Comparison of ENCODE assay signal across 15 cellular contexts in the genomic region with DNA sequence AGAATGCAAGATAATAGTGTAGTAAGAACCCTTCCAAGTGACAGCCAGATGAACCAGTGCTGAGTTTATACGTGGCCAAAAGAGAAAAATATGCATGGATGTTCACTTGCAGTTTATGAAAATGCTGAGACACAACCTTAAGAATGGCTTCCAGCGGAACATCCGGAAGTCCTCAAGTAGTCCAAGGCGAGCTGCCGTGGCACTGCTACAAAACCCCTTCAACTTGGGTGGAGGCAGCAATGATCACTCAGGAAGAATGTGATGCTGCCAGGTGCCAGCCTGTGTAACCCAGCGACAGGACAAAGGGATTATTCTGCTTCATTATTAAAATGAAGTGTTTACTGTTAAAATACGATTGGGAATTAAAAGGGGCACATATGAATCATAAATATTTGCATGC.
DNase-seq lines count a peak whose midpoint lies in the region; ATAC-seq and TF ChIP-seq lines count a peak whose summit lies in the region.
"Had no signal": no experiment of that assay in that cellular context is flagged by ENCODE, and none has a peak within 500 bp of the region (broad histone marks: within the 10 kb centered on the region; RNA-seq: fewer than 3 reads in every experiment).

No MANE protein-coding gene starts in this region.

- H3K27me3 Mint-ChIP-seq in T-helper 2 cell treated with Interferon-gamma antibody and Interleukin-4, amounts not matched to agents 5 μg/mL and 100 μg/mL, for 36 hours (ENCODE audit: low read depth), result no peaks in the 10 kb centered on the region

- no peak overlapping the region for H2AFZ ChIP-seq in mammary epithelial cell (ENCODE audit: low read depth, low read length)

- TF ChIP-seq POLR2A in breast epithelium (IDR thresholded peaks at IDR 0.05), result no peak

- no peak overlapping the region for H3K4me2 ChIP-seq in mammary epithelial cell (ENCODE audit: insufficient read depth, low read depth, low read length)

- no peak overlapping the region for H3K27ac Mint-ChIP-seq in T-helper 2 cell treated with Interferon-gamma antibody and Interleukin-4, amounts not matched to agents 5 μg/mL and 100 μg/mL, for 36 hours

- H3K4me1 ChIP-seq in mammary epithelial cell (ENCODE audit: insufficient read depth, low read length) (peaks cover 46% of the 10 kb centered on the region), breast epithelium (peaks cover 0 to 14% of the 10 kb centered on the region in 2 donors), RWPE2 (ENCODE audit: insufficient read depth, poor library complexity, severe bottlenecking) (peaks cover 42% of the 10 kb centered on the region), lung (ENCODE audit: control insufficient read depth in 2 of 2, insufficient read depth in 2 of 2, low read length in 2 of 2) (peaks cover 0 to 9% of the 10 kb centered on the region in 2 donors)

- H3K27me3 ChIP-seq in mammary epithelial cell (ENCODE audit: insufficient read depth, low read length) (no peaks in the 10 kb centered on the region), breast epithelium (no peaks in the 10 kb centered on the region), RWPE2 (ENCODE audit: insufficient read depth, poor library complexity, severe bottlenecking) (no peaks in the 10 kb centered on the region), lung (ENCODE audit: control insufficient read depth, insufficient read depth) (no peaks in the 10 kb centered on the region)

- H3K4me1 Mint-ChIP-seq in T-helper 2 cell treated with Interferon-gamma antibody and Interleukin-4, amounts not matched to agents 5 μg/mL and 100 μg/mL, for 36 hours (ENCODE audit: low read depth), result peaks cover 57% of the 10 kb centered on the region

- peaks cover 64% of the 10 kb centered on the region for H3K36me3 Mint-ChIP-seq in T-helper 2 cell treated with Interferon-gamma antibody and Interleukin-4, amounts not matched to agents 5 μg/mL and 100 μg/mL, for 36 hours (ENCODE audit: low read depth)

- DNase-seq in mammary epithelial cell (no peak), breast epithelium (ENCODE audit: low spot score in 2 of 2) (no peak), RWPE2 (ENCODE audit: low spot score) (no peak), lung (ENCODE audit: low spot score) (peak; percentile 61), NCI-H524 treated with DMSO at 0.1 percent for 48 hours (lab: John Stamatoyannopoulos, UW) (no peak)
- DNase-seq in T-helper 2 cell treated with Interferon-gamma antibody and Interleukin-4, amounts not matched to agents 5 μg/mL and 100 μg/mL, for 36 hours (ENCODE audit: low spot score), result no peak
- DNase-seq: 8988T, KBM-7, NCI-H1092, NCI-H2171, NCI-H446 treated with DMSO at 0.1 percent for 48 hours had no signal

- H3K4me3 ChIP-seq in mammary epithelial cell (replicated peaks in 1 of 3; ENCODE audit: insufficient read depth in 1 of 3, low read depth in 2 of 3, low read length in 3 of 3) (no peak overlapping the region), breast epithelium (no peak overlapping the region), RWPE2 (ENCODE audit: severe bottlenecking) (no peak overlapping the region), lung (no peak overlapping the region)
- H3K4me3 ChIP-seq: HAP-1 had no signal

- WGBS in mammary epithelial cell (ENCODE audit: low coverage, missing lambda C conversion rate), result 24% methylated on average over 7 of the region's 7 CpGs
- 57 to 78% methylated on average over 7 of the region's 7 CpGs for WGBS in lung, 2 donors

- CTCF ChIA-PET in mammary epithelial cell (lab: Charles Lee; ENCODE audit: low non-redundant PET), result no interaction called here

- TF ChIP-seq CTCF in mammary epithelial cell (conservative IDR thresholded peaks at IDR 0.05 in 1 of 2, IDR thresholded peaks at IDR 0.05 in 1 of 2; ENCODE audit: extremely low read depth in 1 of 2, insufficient read depth in 1 of 2, low read depth in 1 of 2, low read length in 2 of 2) (no peak), breast epithelium (IDR thresholded peaks at IDR 0.05) (no peak), RWPE2 (IDR thresholded peaks at IDR 0.05; ENCODE audit: poor library complexity, severe bottlenecking) (no peak), lung (IDR thresholded peaks at IDR 0.05; ENCODE audit: control extremely low read depth, extremely low read depth) (no peak)

- ATAC-seq in RWPE2 (ENCODE audit: low read depth) (no peak), lung (ENCODE audit: insufficient read depth, low FRiP score) (peak; percentile 45), HG02840 (IDR thresholded peaks at IDR 0.05; ENCODE audit: low FRiP score, unreplicated experiment) (no peak), GM19328 (IDR thresholded peaks at IDR 0.05; ENCODE audit: unreplicated experiment) (no peak)

- in situ Hi-C loops in mammary epithelial cell (cut with MboI; ENCODE audit: low sequenced_read_pairs in 2 of 2), result loop anchor here in 1 of 2 donors (10.0 kb wide), 1 partner anchor 975 kb away; no protein-coding TSS in a partner anchor

- H3K27ac ChIP-seq in mammary epithelial cell (ENCODE audit: insufficient read depth, low read depth, low read length), result peak overlapping the region; percentile 5
- peak overlapping the region in 1 of 2 donors; percentile 26 for H3K27ac ChIP-seq in breast epithelium
- H3K27ac ChIP-seq in RWPE2 (ENCODE audit: poor library complexity, severe bottlenecking), result peak overlapping the region; percentile 10
- H3K27ac ChIP-seq in lung (ENCODE audit: low read depth in 1 of 2, low read length in 1 of 2), result no peak overlapping the region

- no peaks in the 10 kb centered on the region for H3K9me3 Mint-ChIP-seq in T-helper 2 cell treated with Interferon-gamma antibody and Interleukin-4, amounts not matched to agents 5 μg/mL and 100 μg/mL, for 36 hours

- intact Hi-C loops in mammary epithelial cell (cut with micrococcal nuclease) (no loop called here), breast epithelium (cut with DNase I; ENCODE audit: low total_unique reads) (no loop called here)

- peaks cover 17% of the 10 kb centered on the region for H4K20me1 ChIP-seq in mammary epithelial cell (ENCODE audit: insufficient read depth, low read length)

- dilution Hi-C loops in mammary epithelial cell (cut with HindIII; ENCODE audit: low sequenced_read_pairs), result no loop called here

- H3K9me3 ChIP-seq in mammary epithelial cell (replicated peaks; ENCODE audit: insufficient read depth, low read length) (no peaks in the 10 kb centered on the region), breast epithelium (no peaks in the 10 kb centered on the region), RWPE2 (ENCODE audit: severe bottlenecking) (no peaks in the 10 kb centered on the region), lung (ENCODE audit: control insufficient read depth in 2 of 2, insufficient read depth in 1 of 2, low read length in 1 of 2) (no peaks in the 10 kb centered on the region)
- H3K9me3 ChIP-seq: HAP-1 had no signal

- H3K79me2 ChIP-seq in mammary epithelial cell (ENCODE audit: insufficient read depth, low read length), result peaks cover 99% of the 10 kb centered on the region

- no peak overlapping the region for H3K4me3 Mint-ChIP-seq in T-helper 2 cell treated with Interferon-gamma antibody and Interleukin-4, amounts not matched to agents 5 μg/mL and 100 μg/mL, for 36 hours
- H3K4me3 Mint-ChIP-seq: CD14-positive monocyte had no signal

- H3K9ac ChIP-seq in mammary epithelial cell (ENCODE audit: insufficient read depth, low read length), result no peak overlapping the region

- no TSS peak for BruUV-seq in mammary epithelial cell (replicated peaks; lab: Mats Ljungman, UMichigan)

- peaks cover 71% of the 10 kb centered on the region for H3K36me3 ChIP-seq in mammary epithelial cell (ENCODE audit: insufficient read depth, low read length)
- no peaks in the 10 kb centered on the region for H3K36me3 ChIP-seq in breast epithelium
- peaks cover 99% of the 10 kb centered on the region for H3K36me3 ChIP-seq in RWPE2 (ENCODE audit: low read depth)
- H3K36me3 ChIP-seq in lung (ENCODE audit: control insufficient read depth in 2 of 2, insufficient read depth in 2 of 2, low read length in 2 of 2), result peaks cover 0 to 32% of the 10 kb centered on the region in 2 donors
- H3K36me3 ChIP-seq: HAP-1 had no signal

Comparison
In these comparisons a context has a peak if more than half of its experiments do, and no peak if none do; other contexts are left out.
1. H3K27ac ChIP-seq: peak in mammary epithelial cell (single experiment) and RWPE2 (single experiment); none in lung (0 of 2).